In genomic region chr17:1220346-1220745, GRCh38 we compare ENCODE assay signal across 1 cellular context.
A peak's percentile ranks its signal among the peaks of the same experiment; 100 is the strongest.
TF ChIP-seq lines count a peak whose summit lies in the region.

No MANE protein-coding gene starts in this region.

TF ChIP-seq in GM12878, 131 proteins besides CTCF, POLR2A, EP300 and RAD21 (continued from another document):
- TF ChIP-seq MLLT1 (IDR thresholded peaks at IDR 0.05) = 0 out of 2 replicates have a peak, but pooled peaks have one; percentile 6
